ENCODE assay signal across 30 cellular contexts in genomic region chr13:55528434-55528833, GRCh38.
"Had no signal": no experiment of that assay in that cellular context is flagged by ENCODE, and none has a peak within 500 bp of the region (broad histone marks: within the 10 kb centered on the region; RNA-seq: fewer than 3 reads in every experiment).

No MANE protein-coding gene starts in this region.

- FAIRE-seq: islet of Langerhans, kidney had no signal

- H3K4me3 ChIP-seq: left lung, lower lobe of right lung, ovary, prostate gland, skin epidermis, stomach, testis, thyroid gland, transverse colon, upper lobe of left lung, vagina had no signal

- H3K27me3 ChIP-seq: left lung, ovary, stomach, testis, thyroid gland, transverse colon, upper lobe of left lung, vagina had no signal

- DNase-seq: hypothalamus; immature natural killer cell; kidney; left colon; left lung; lower lobe of right lung; mammary epithelial cell; mesenchymal stem cell; naive B cell; natural killer cell; nephron progenitor cell; ovary; retina; right cardiac atrium; stimulated activated CD4-positive, alpha-beta T cell treated with anti-CD3 and anti-CD28 coated beads, Interleukin-12 subunit alpha, Interleukin-12 subunit beta, amount 100 ng/mL, for 4 hours; stimulated activated CD4-positive, alpha-beta T cell treated with anti-CD3 and anti-CD28 coated beads, Interleukin-15, amount 100 ng/mL, for 24 hours; stimulated activated CD4-positive, alpha-beta T cell treated with anti-CD3 and anti-CD28 coated beads, Interleukin-2, amount 100 ng/mL, for 24 hours; stimulated activated CD4-positive, alpha-beta T cell treated with anti-CD3 and anti-CD28 coated beads, Interleukin-4, amount 100 ng/mL, for 1 hour; stimulated activated naive B cell treated with anti-CD40 and anti-IgM and Interleukin-4, amounts not matched to agents 10 μg/mL and 1 μg/mL and 100 μg/mL, for 72 hours; stimulated activated naive CD8-positive, alpha-beta T cell treated with anti-CD3 and anti-CD28 coated beads, Interleukin-15, Interleukin-2, amounts not matched to agents 100 U/mL and 50 U/mL, for 24 hours; stomach; testis; thyroid gland; transverse colon; upper lobe of left lung had no signal

- H3K36me3 ChIP-seq: left lung, lower lobe of right lung, ovary, prostate gland, stomach, thyroid gland, transverse colon, upper lobe of left lung, vagina had no signal

- H3K4me1 ChIP-seq: left lung, lower lobe of right lung, prostate gland, stomach, testis, thyroid gland, transverse colon, upper lobe of left lung, vagina had no signal

- H3K27ac ChIP-seq: left lung, lower lobe of right lung, ovary, prostate gland, skin epidermis, stomach, testis, thyroid gland, transverse colon, upper lobe of left lung, vagina had no signal

- ATAC-seq: left colon; left lung; lower lobe of right lung; natural killer cell; right cardiac atrium; sciatic nerve; stimulated activated naive B cell treated with anti-CD40 and anti-IgM and Interleukin-4, amounts not matched to agents 10 μg/mL and 1 μg/mL and 100 μg/mL, for 72 hours; stimulated activated naive CD8-positive, alpha-beta T cell treated with anti-CD3 and anti-CD28 coated beads, Interleukin-15, Interleukin-2, amounts not matched to agents 100 U/mL and 50 U/mL, for 24 hours had no signal
